In the genomic region with DNA sequence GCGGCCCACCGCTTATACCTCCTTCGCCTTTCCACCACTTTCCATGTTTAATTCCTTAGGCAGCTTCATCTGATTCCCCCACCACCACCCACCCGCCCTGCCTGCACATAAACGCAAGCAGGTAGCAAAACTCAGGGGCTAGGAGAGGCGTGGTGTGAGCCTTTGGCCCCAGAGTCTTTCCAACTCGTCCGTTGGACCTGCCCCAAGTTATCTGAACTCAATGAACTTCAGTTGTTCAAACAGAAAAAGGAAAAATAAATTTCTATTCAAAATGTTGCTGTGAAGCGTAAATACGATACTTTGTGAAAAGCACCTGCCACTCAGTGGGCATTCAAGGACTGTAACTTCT, we compare ENCODE assay signal across 8 cellular contexts. TPM values are rescaled to one million over a fixed set of nuclear protein-coding genes. Genes with fewer than 3 reads are reported as not detected.
DNase-seq lines count a peak whose midpoint lies in the region; ATAC-seq and TF ChIP-seq lines count a peak whose summit lies in the region.

No MANE protein-coding gene starts in this region.

- H3K9me3 ChIP-seq in CD4-positive, CD25-positive, alpha-beta regulatory T cell (ENCODE audit: control insufficient read depth in 2 of 2, low read length in 2 of 2), result no peaks in the 10 kb centered on the region
- H3K9me3 ChIP-seq in OCI-LY1 (ENCODE audit: low read length) (no peaks in the 10 kb centered on the region), osteoblast (ENCODE audit: low read depth, low read length) (no peaks in the 10 kb centered on the region)

- H3K27me3 ChIP-seq in CD4-positive, CD25-positive, alpha-beta regulatory T cell (ENCODE audit: control insufficient read depth, insufficient read depth, low read length), result peaks cover 16% of the 10 kb centered on the region
- H3K27me3 ChIP-seq in OCI-LY1 (ENCODE audit: insufficient read depth, low read length) (peaks cover 5% of the 10 kb centered on the region; the same call in 1 of the 2 replicates), osteoblast (ENCODE audit: insufficient read depth, low read length) (peaks cover 23% of the 10 kb centered on the region)

- H2AFZ ChIP-seq in OCI-LY1 (ENCODE audit: low read length) (no peak overlapping the region; the same call in 1 of the 2 replicates), osteoblast (ENCODE audit: low read length) (peak overlapping the region; percentile 80)

- peaks cover 7% of the 10 kb centered on the region for H3K4me1 ChIP-seq in CD4-positive, CD25-positive, alpha-beta regulatory T cell (ENCODE audit: control insufficient read depth, insufficient read depth, low read length, poor library complexity, severe bottlenecking)
- H3K4me1 ChIP-seq in OCI-LY1 (ENCODE audit: insufficient read depth, low read length, severe bottlenecking) (peaks cover 6% of the 10 kb centered on the region), osteoblast (ENCODE audit: insufficient read depth, low read length) (no peaks in the 10 kb centered on the region)

- H3K27ac ChIP-seq in CD4-positive, CD25-positive, alpha-beta regulatory T cell (ENCODE audit: insufficient read depth, low read length, poor library complexity, severe bottlenecking), result no peak overlapping the region
- H3K27ac ChIP-seq in OCI-LY1 (ENCODE audit: low read depth, low read length, poor library complexity, severe bottlenecking) (no peak overlapping the region), osteoblast (ENCODE audit: low read depth, low read length) (no peak overlapping the region)

- H3F3A ChIP-seq in OCI-LY1 (ENCODE audit: insufficient read depth, low read length), result no peaks in the 10 kb centered on the region

- H3K36me3 ChIP-seq in CD4-positive, CD25-positive, alpha-beta regulatory T cell (ENCODE audit: control insufficient read depth, insufficient read depth, low read length), result no peaks in the 10 kb centered on the region
- H3K36me3 ChIP-seq in OCI-LY1 (ENCODE audit: insufficient read depth, low read length) (no peaks in the 10 kb centered on the region), osteoblast (ENCODE audit: insufficient read depth, low read length) (no peaks in the 10 kb centered on the region)

- H3K9ac ChIP-seq in OCI-LY1 (ENCODE audit: low read length), result no peak overlapping the region

- peak overlapping the region; percentile 39; the same call in 1 of the 2 replicates for H3K4me2 ChIP-seq in OCI-LY1 (ENCODE audit: low read length)
- peak overlapping the region; percentile 100 for H3K4me2 ChIP-seq in osteoblast (ENCODE audit: insufficient read depth, low read length)

- no peaks in the 10 kb centered on the region for H3K36me3 Mint-ChIP-seq in CD4-positive, CD25-positive, alpha-beta regulatory T cell
- H3K36me3 Mint-ChIP-seq in endothelial cell (ENCODE audit: low read depth, unreplicated experiment), result no peaks in the 10 kb centered on the region

- peak overlapping the region; percentile 32 for H3K4me3 ChIP-seq in CD4-positive, CD25-positive, alpha-beta regulatory T cell (ENCODE audit: low read depth, low read length)
- H3K4me3 ChIP-seq in OCI-LY1 (ENCODE audit: low read depth, low read length, poor library complexity, severe bottlenecking) (peak overlapping the region; percentile 68), osteoblast (ENCODE audit: insufficient read depth, low read length) (peak overlapping the region; percentile 81)

- ATAC-seq in CD4-positive, CD25-positive, alpha-beta regulatory T cell (ENCODE audit: low read depth in 2 of 2), result no peak

- H4K20me1 ChIP-seq in OCI-LY1 (ENCODE audit: insufficient read depth, low read length) (no peaks in the 10 kb centered on the region), osteoblast (ENCODE audit: insufficient read depth, low read length) (no peaks in the 10 kb centered on the region)

- peaks cover 0 to 27% (median 8%) of the 10 kb centered on the region in 4 donors for H3K4me1 Mint-ChIP-seq in CD4-positive, CD25-positive, alpha-beta regulatory T cell
- peaks cover 14% of the 10 kb centered on the region for H3K4me1 Mint-ChIP-seq in endothelial cell (ENCODE audit: unreplicated experiment)

- H3K27me3 Mint-ChIP-seq in CD4-positive, CD25-positive, alpha-beta regulatory T cell, result peaks cover 41% of the 10 kb centered on the region
- H3K27me3 Mint-ChIP-seq in endothelial cell (ENCODE audit: unreplicated experiment), result peaks cover 6% of the 10 kb centered on the region

- H3K27ac Mint-ChIP-seq in CD4-positive, CD25-positive, alpha-beta regulatory T cell, result no peak overlapping the region
- peak overlapping the region; percentile 39 for H3K27ac Mint-ChIP-seq in endothelial cell (ENCODE audit: unreplicated experiment)

- no peak for TF ChIP-seq CTCF in OCI-LY1 (IDR thresholded peaks at IDR 0.05; ENCODE audit: low read length)
- no peak for TF ChIP-seq CTCF in endothelial cell (IDR thresholded peaks at IDR 0.05; ENCODE audit: unreplicated experiment)
- no peak for TF ChIP-seq CTCF in osteoblast (IDR thresholded peaks at IDR 0.05; ENCODE audit: extremely low read depth, low read depth, low read length)

- H3K79me2 ChIP-seq in OCI-LY1 (ENCODE audit: insufficient read depth, low read length) (no peaks in the 10 kb centered on the region), osteoblast (ENCODE audit: insufficient read depth, low read length) (no peaks in the 10 kb centered on the region)

- peak overlapping the region; percentile 87 to 91 (median 90) for H3K4me3 Mint-ChIP-seq in CD4-positive, CD25-positive, alpha-beta regulatory T cell
- H3K4me3 Mint-ChIP-seq in endothelial cell (ENCODE audit: unreplicated experiment), result peak overlapping the region; percentile 88

- H3K9me2 ChIP-seq in OCI-LY1 (ENCODE audit: low read depth, low read length), result no peaks in the 10 kb centered on the region

- peaks cover 0 to 9% (median 0%) of the 10 kb centered on the region in 7 donors for H3K9me3 Mint-ChIP-seq in CD4-positive, CD25-positive, alpha-beta regulatory T cell
- no peaks in the 10 kb centered on the region for H3K9me3 Mint-ChIP-seq in endothelial cell (ENCODE audit: unreplicated experiment)

- DNase-seq in CD4-positive, CD25-positive, alpha-beta regulatory T cell, result no peak
- DNase-seq in endothelial cell (ENCODE audit: low spot score) (no peak), osteoblast (ENCODE audit: insufficient read length, low spot score, missing footprints) (no peak), putamen (ENCODE audit: low spot score) (no peak), dedifferentiated amniotic fluid mesenchymal stem cell (ENCODE audit: extremely low spot score) (no peak), NCI-H524 treated with DMSO at 0.1 percent for 48 hours (lab: John Stamatoyannopoulos, UW) (no peak)
- no peak for DNase-seq in effector CD4-positive, alpha-beta T cell

RNA-seq across cellular contexts. Expression of a gene that starts 0.8 kb away (rescaled TPM):
- total RNA-seq in CD4-positive, CD25-positive, alpha-beta regulatory T cell, result 2.1 TPM
- 1 to 10 TPM in 1 of 4 donors, under 1 TPM in 2, not detected in 1; 0.10 to 1.2 (median 0.55) TPM for polyA plus RNA-seq in CD4-positive, CD25-positive, alpha-beta regulatory T cell
- 25.2 TPM for total RNA-seq in endothelial cell (ENCODE audit: unreplicated experiment)
- total RNA-seq in osteoblast, result 12.3 and 15.3 TPM in 2 replicates
